8 cellular contexts compared by ENCODE assay signal in genomic region chr2:197498937-197499593, GRCh38. TPM values are rescaled to one million over a fixed set of nuclear protein-coding genes. Genes with fewer than 3 reads are reported as not detected.
DNase-seq lines count a peak whose midpoint lies in the region; ATAC-seq and TF ChIP-seq lines count a peak whose summit lies in the region.

No MANE protein-coding gene starts in this region.

- H3K4me3 Mint-ChIP-seq in IgD-negative memory B cell (peak overlapping the region; percentile 97 to 99 (median 98)), brain (peak overlapping the region; percentile 86 to 98 (median 93))

- H3K9ac ChIP-seq in iPS-18a (ENCODE audit: low read length): peak overlapping the region; percentile 88

- H3K4me3 ChIP-seq in iPS-18a (ENCODE audit: low read length) (peak overlapping the region; percentile 92), skeletal muscle cell (ENCODE audit: low read depth, low read length) (peak overlapping the region; percentile 96)

- peaks cover 72% of the 10 kb centered on the region for H3K36me3 ChIP-seq in iPS-18a (ENCODE audit: control insufficient read depth, low read depth, low read length)

- H3K27ac Mint-ChIP-seq in IgD-negative memory B cell: peak overlapping the region; percentile 97 to 98 (median 98)
- peak overlapping the region; percentile 97 to 99 (median 97) for H3K27ac Mint-ChIP-seq in brain

- H3K36me3 Mint-ChIP-seq in IgD-negative memory B cell (peaks cover 5% of the 10 kb centered on the region), brain (peaks cover 79% of the 10 kb centered on the region)

- peak; percentile 52 for DNase-seq in D341Med (ENCODE audit: low spot score)
- peak; percentile 16 for DNase-seq in T-helper 22 cell (ENCODE audit: low read depth)
- no peak for DNase-seq in skeletal muscle cell (ENCODE audit: low read depth)
- no peak for DNase-seq in NCI-H524 treated with DMSO at 0.1 percent for 48 hours (lab: John Stamatoyannopoulos, UW)

- H3K9me3 Mint-ChIP-seq in IgD-negative memory B cell (no peaks in the 10 kb centered on the region), brain (no peaks in the 10 kb centered on the region)

- peaks cover 27% of the 10 kb centered on the region for H3K4me1 ChIP-seq in iPS-18a (ENCODE audit: control insufficient read depth, low read depth, low read length)

- peaks cover 41 to 46% (median 44%) of the 10 kb centered on the region in 3 donors for H3K4me1 Mint-ChIP-seq in IgD-negative memory B cell
- H3K4me1 Mint-ChIP-seq in brain: peaks cover 61% of the 10 kb centered on the region

- H3K9me3 ChIP-seq in iPS-18a (ENCODE audit: control insufficient read depth, low read depth, low read length): no peaks in the 10 kb centered on the region

- no peaks in the 10 kb centered on the region for H3K27me3 Mint-ChIP-seq in IgD-negative memory B cell
- peaks cover 21% of the 10 kb centered on the region for H3K27me3 Mint-ChIP-seq in brain

- ATAC-seq in GM21423 (IDR thresholded peaks at IDR 0.05; ENCODE audit: unreplicated experiment): peak; percentile 23

- TF ChIP-seq CTCF in brain (conservative IDR thresholded peaks at IDR 0.05): no peak

- no peaks in the 10 kb centered on the region for H3K27me3 ChIP-seq in iPS-18a (ENCODE audit: control insufficient read depth, insufficient read depth, low read length)

- H3K27ac ChIP-seq in iPS-18a (ENCODE audit: low read length): peak overlapping the region; percentile 28

RNA-seq across cellular contexts. Expression of gene HSPD1, which starts 0.6 kb away (rescaled TPM):
- polyA plus RNA-seq in IgD-negative memory B cell (92.3 TPM), brain (ENCODE audit: insufficient read depth, low read depth, low replicate concordance) (145 TPM)

RNA-seq across cellular contexts. Expression of gene HSPE1, which starts 1.1 kb away (rescaled TPM):
- polyA plus RNA-seq in IgD-negative memory B cell: 149 TPM
- polyA plus RNA-seq in brain (ENCODE audit: insufficient read depth, low read depth, low replicate concordance): 90.9 TPM

RNA-seq across cellular contexts. Expression of gene MOB4, which starts 16.8 kb away (rescaled TPM):
- polyA plus RNA-seq in IgD-negative memory B cell: 28.0 TPM
- 8.0 TPM for polyA plus RNA-seq in brain (ENCODE audit: insufficient read depth, low read depth, low replicate concordance)

RNA-seq across cellular contexts. Expression of gene COQ10B, which starts 45.7 kb away (rescaled TPM):
- polyA plus RNA-seq in IgD-negative memory B cell (29.9 TPM), brain (ENCODE audit: insufficient read depth, low read depth, low replicate concordance) (5.4 TPM)

Comparison
In these comparisons a context has a peak if more than half of its experiments do, and no peak if none do; other contexts are left out.
1. DNase-seq: peak in D341Med (single experiment) and T-helper 22 cell (single experiment); none in skeletal muscle cell (single experiment) and NCI-H524 treated with DMSO at 0.1 percent for 48 hours (single experiment).